Comparison of ENCODE assay signal across 8 cellular contexts in genomic region chr2:134127496-134127895, GRCh38.
DNase-seq lines count a peak whose midpoint lies in the region; ATAC-seq and TF ChIP-seq lines count a peak whose summit lies in the region.

No MANE protein-coding gene starts in this region.

- no peak overlapping the region for H3K56ac ChIP-seq in H9 (ENCODE audit: insufficient read length, low read depth, low read length)

- DNase-seq in CD4-positive, CD25-positive, alpha-beta regulatory T cell, result peak in 2 of 3 donors; percentile 24 to 64
- DNase-seq in activated CD4-positive, alpha-beta T cell treated with anti-CD3 and anti-CD28 coated beads for 36 hours, result peak; percentile 84
- DNase-seq in glomerular visceral epithelial cell (ENCODE audit: extremely low spot score) (peak; percentile 28), dorsolateral prefrontal cortex (no peak), H9 (no peak), NCI-H2107 (lab: John Stamatoyannopoulos, UW) (no peak)

- no peak overlapping the region for H3K14ac ChIP-seq in H9 (ENCODE audit: insufficient read depth, low read length)

- H2BK12ac ChIP-seq in H9 (ENCODE audit: insufficient read length, low read depth, low read length), result no peak overlapping the region

- CTCF ChIA-PET in activated CD4-positive, alpha-beta T cell treated with anti-CD3 and anti-CD28 coated beads for 36 hours (lab: Charles Lee), result interaction anchor here (0.6 to 4.1 kb wide), 10 partner anchors 9 to 284 kb away, joined by 3 to 22 read pairs (median 4); no protein-coding TSS in a partner anchor

- no peak overlapping the region for H3K27ac ChIP-seq in CD4-positive, CD25-positive, alpha-beta regulatory T cell (ENCODE audit: insufficient read depth, low read length, poor library complexity, severe bottlenecking)
- no peak overlapping the region for H3K27ac ChIP-seq in dorsolateral prefrontal cortex
- H3K27ac ChIP-seq in H9 (ENCODE audit: insufficient read length, low read depth, low read length), result no peak overlapping the region

- no peaks in the 10 kb centered on the region for H4K20me1 ChIP-seq in H9 (ENCODE audit: control insufficient read depth, insufficient read depth, insufficient read length)

- no peak overlapping the region for H2BK15ac ChIP-seq in H9 (ENCODE audit: low read depth, low read length)

- no peak overlapping the region for H4K8ac ChIP-seq in H9 (replicated peaks; ENCODE audit: insufficient read length, low read depth, low read length)

- WGBS in H9 (ENCODE audit: extremely low coverage, insufficient read length, low lambda C conversion rate), result no CpG with 5 or more reads among the region's 7 CpGs

- no peaks in the 10 kb centered on the region for H3K23me2 ChIP-seq in H9 (ENCODE audit: insufficient read length, low read depth, low read length, poor library complexity, severe bottlenecking)

- H2AK5ac ChIP-seq in H9 (ENCODE audit: insufficient read length, low read length), result no peak overlapping the region

- peak overlapping the region; percentile 27 to 73 (median 60) for H3K27ac Mint-ChIP-seq in CD4-positive, CD25-positive, alpha-beta regulatory T cell
- no peak overlapping the region for H3K27ac Mint-ChIP-seq in activated CD4-positive, alpha-beta T cell treated with anti-CD3 and anti-CD28 coated beads for 36 hours
- no peak overlapping the region; a peak in 1 of 7 replicates for H3K27ac Mint-ChIP-seq in H9

- TF ChIP-seq CTCF in dorsolateral prefrontal cortex (IDR thresholded peaks at IDR 0.05 in 54 of 56, conservative IDR thresholded peaks at IDR 0.05 in 2 of 56; ENCODE audit: low read depth in 1 of 56, partially characterized antibody in 56 of 56) (no peak), H9 (conservative IDR thresholded peaks at IDR 0.05) (no peak)

- peak overlapping the region; percentile 27 for H3K4me3 ChIP-seq in CD4-positive, CD25-positive, alpha-beta regulatory T cell (ENCODE audit: low read depth, low read length)
- no peak overlapping the region for H3K4me3 ChIP-seq in dorsolateral prefrontal cortex

- peaks cover 21% of the 10 kb centered on the region; the same call in 1 of the 2 replicates for H3K79me2 ChIP-seq in H9 (ENCODE audit: insufficient read depth, low read length)

- ATAC-seq in CD4-positive, CD25-positive, alpha-beta regulatory T cell (ENCODE audit: low read depth in 2 of 2), result peak; percentile 61 to 72
- ATAC-seq in GM21825 (IDR thresholded peaks at IDR 0.05; ENCODE audit: unreplicated experiment) (peak; percentile 54), HG02970 (IDR thresholded peaks at IDR 0.05; ENCODE audit: low FRiP score, unreplicated experiment) (no peak)
- peak; percentile 92 for ATAC-seq in activated CD4-positive, alpha-beta T cell treated with anti-CD3 and anti-CD28 coated beads for 36 hours

- no peak overlapping the region for H3T11ph ChIP-seq in H9 (ENCODE audit: low read length)

- H2BK120ac ChIP-seq in H9 (ENCODE audit: low read depth, low read length, poor library complexity, severe bottlenecking), result no peak overlapping the region

- H3K4me2 ChIP-seq in H9 (ENCODE audit: insufficient read depth, insufficient read length, low read length), result no peak overlapping the region

- H3K4me3 Mint-ChIP-seq in CD4-positive, CD25-positive, alpha-beta regulatory T cell, result peak overlapping the region; percentile 41 to 72 (median 56)
- H3K4me3 Mint-ChIP-seq in activated CD4-positive, alpha-beta T cell treated with anti-CD3 and anti-CD28 coated beads for 36 hours, result peak overlapping the region; percentile 10
- H3K4me3 Mint-ChIP-seq in H9, result no peak overlapping the region

- no peaks in the 10 kb centered on the region for H3K9me3 Mint-ChIP-seq in CD4-positive, CD25-positive, alpha-beta regulatory T cell
- H3K9me3 Mint-ChIP-seq in activated CD4-positive, alpha-beta T cell treated with anti-CD3 and anti-CD28 coated beads for 36 hours (ENCODE audit: low read depth), result peaks cover 3% of the 10 kb centered on the region
- H3K9me3 Mint-ChIP-seq in H9, result peaks cover 8 to 19% of the 10 kb centered on the region in 2 experiments

- H3K4me1 ChIP-seq in CD4-positive, CD25-positive, alpha-beta regulatory T cell (ENCODE audit: control insufficient read depth, insufficient read depth, low read length, poor library complexity, severe bottlenecking), result peaks cover 55% of the 10 kb centered on the region
- peaks cover 3% of the 10 kb centered on the region for H3K4me1 ChIP-seq in H9 (ENCODE audit: insufficient read depth, low read length)

- no peak overlapping the region for H3K9ac ChIP-seq in H9 (ENCODE audit: extremely low read depth, insufficient read length, low read length)

- no peak overlapping the region for H2BK20ac ChIP-seq in H9 (ENCODE audit: low read depth, low read length, poor library complexity, severe bottlenecking)

- no peak overlapping the region for H4K91ac ChIP-seq in H9 (ENCODE audit: insufficient read length, low read depth, low read length)

- H3K23ac ChIP-seq in H9 (ENCODE audit: insufficient read length, low read depth, low read length), result no peak overlapping the region

- H3K9me3 ChIP-seq in CD4-positive, CD25-positive, alpha-beta regulatory T cell (ENCODE audit: control insufficient read depth in 2 of 2, low read length in 2 of 2), result no peaks in the 10 kb centered on the region
- H3K9me3 ChIP-seq in H9 (ENCODE audit: control insufficient read depth, low read depth, low read length), result no peaks in the 10 kb centered on the region

- peaks cover 3% of the 10 kb centered on the region for H3K79me1 ChIP-seq in H9 (ENCODE audit: insufficient read depth, low read depth, low read length, poor library complexity, severe bottlenecking)

- no peak overlapping the region for H4K5ac ChIP-seq in H9 (ENCODE audit: insufficient read length, low read depth, low read length)

- peaks cover 5% of the 10 kb centered on the region for H3K36me3 ChIP-seq in CD4-positive, CD25-positive, alpha-beta regulatory T cell (ENCODE audit: control insufficient read depth, insufficient read depth, low read length)

- no peak overlapping the region for H2AFZ ChIP-seq in H9 (ENCODE audit: low read length)

- intact Hi-C loops in activated CD4-positive, alpha-beta T cell treated with anti-CD3 and anti-CD28 coated beads for 36 hours (cut with DNase I, micrococcal nuclease), result loop anchor here (1.0 to 10.0 kb wide), 3 partner anchors 43 to 537 kb away; no protein-coding TSS in a partner anchor
- intact Hi-C loops in dorsolateral prefrontal cortex (cut with DNase I), result no loop called here

- no peaks in the 10 kb centered on the region for H3K27me3 ChIP-seq in CD4-positive, CD25-positive, alpha-beta regulatory T cell (ENCODE audit: control insufficient read depth, insufficient read depth, low read length)
- H3K27me3 ChIP-seq in dorsolateral prefrontal cortex (no peaks in the 10 kb centered on the region), H9 (ENCODE audit: insufficient read depth, low read length) (no peaks in the 10 kb centered on the region)

- no peaks in the 10 kb centered on the region for H3K27me3 Mint-ChIP-seq in CD4-positive, CD25-positive, alpha-beta regulatory T cell
- no peaks in the 10 kb centered on the region for H3K27me3 Mint-ChIP-seq in activated CD4-positive, alpha-beta T cell treated with anti-CD3 and anti-CD28 coated beads for 36 hours
- no peaks in the 10 kb centered on the region for H3K27me3 Mint-ChIP-seq in H9 (ENCODE audit: low read depth)

- POLR2A ChIA-PET in activated CD4-positive, alpha-beta T cell treated with anti-CD3 and anti-CD28 coated beads for 36 hours (lab: Charles Lee), result interaction anchor here (0.6 to 0.9 kb wide), 5 partner anchors 83 to 568 kb away, joined by 3 to 5 read pairs (median 4); no protein-coding TSS in a partner anchor

- peaks cover 17% of the 10 kb centered on the region for H3K36me3 Mint-ChIP-seq in CD4-positive, CD25-positive, alpha-beta regulatory T cell
- peaks cover 12% of the 10 kb centered on the region for H3K36me3 Mint-ChIP-seq in activated CD4-positive, alpha-beta T cell treated with anti-CD3 and anti-CD28 coated beads for 36 hours (ENCODE audit: low read depth)
- peaks cover 19 to 30% (median 28%) of the 10 kb centered on the region in 3 experiments for H3K36me3 Mint-ChIP-seq in H9 (ENCODE audit: insufficient read depth in 1 of 3, low read depth in 3 of 3)

- peaks cover 27 to 85% (median 64%) of the 10 kb centered on the region in 4 donors for H3K4me1 Mint-ChIP-seq in CD4-positive, CD25-positive, alpha-beta regulatory T cell
- H3K4me1 Mint-ChIP-seq in activated CD4-positive, alpha-beta T cell treated with anti-CD3 and anti-CD28 coated beads for 36 hours, result peaks cover 74% of the 10 kb centered on the region
- peaks cover 57 to 58% of the 10 kb centered on the region in 2 experiments for H3K4me1 Mint-ChIP-seq in H9

- no peak overlapping the region for H3K18ac ChIP-seq in H9 (ENCODE audit: insufficient read length, low read depth, low read length)

- H2BK5ac ChIP-seq in H9 (ENCODE audit: insufficient read length, low read length), result no peak overlapping the region

- H3K4ac ChIP-seq in H9 (ENCODE audit: low read depth, low read length), result no peak overlapping the region

Comparison
In these comparisons a context has a peak if more than half of its experiments do, and no peak if none do; other contexts are left out.
1. DNase-seq: peak in CD4-positive, CD25-positive, alpha-beta regulatory T cell (2 of 3), activated CD4-positive, alpha-beta T cell treated with anti-CD3 and anti-CD28 coated beads for 36 hours (single experiment) and glomerular visceral epithelial cell (single experiment); none in dorsolateral prefrontal cortex (0 of 10), H9 (single experiment) and NCI-H2107 (single experiment).
2. H3K27ac Mint-ChIP-seq: peak in CD4-positive, CD25-positive, alpha-beta regulatory T cell (3 of 3); none in activated CD4-positive, alpha-beta T cell treated with anti-CD3 and anti-CD28 coated beads for 36 hours (single experiment) and H9 (0 of 3).
3. H3K4me3 Mint-ChIP-seq: peak in CD4-positive, CD25-positive, alpha-beta regulatory T cell (4 of 4) and activated CD4-positive, alpha-beta T cell treated with anti-CD3 and anti-CD28 coated beads for 36 hours (single experiment); none in H9 (0 of 2).
4. intact Hi-C loops: an anchor here in activated CD4-positive, alpha-beta T cell treated with anti-CD3 and anti-CD28 coated beads for 36 hours (1.0 to 10.0 kb wide); none called in dorsolateral prefrontal cortex.